1 cellular context compared by ENCODE assay signal in the genomic region with DNA sequence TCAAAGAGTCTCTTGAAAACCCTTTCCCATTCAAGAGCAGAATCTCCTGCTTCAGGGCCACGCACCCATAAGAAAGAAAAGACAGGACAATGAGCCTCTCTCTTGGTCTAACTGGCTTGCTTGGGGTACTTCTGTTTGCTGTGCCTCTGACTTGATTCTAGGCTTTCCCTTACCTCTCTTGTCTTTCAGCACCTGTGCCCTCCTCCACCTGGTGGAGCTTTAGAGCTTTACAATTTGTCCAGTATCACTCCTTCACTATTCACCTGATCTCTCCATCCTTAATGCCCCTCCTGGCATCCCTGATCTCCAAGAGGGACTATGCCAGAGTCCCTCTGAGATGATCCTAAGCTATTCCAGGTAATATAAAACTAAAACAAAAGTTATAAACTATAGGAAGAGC.
TF ChIP-seq lines count a peak whose summit lies in the region.

No MANE protein-coding gene starts in this region.

TF ChIP-seq in WTC11, 78 proteins besides CTCF, POLR2A, EP300 and RAD21 (continued from another document):
- TF ChIP-seq, protein P1, sequence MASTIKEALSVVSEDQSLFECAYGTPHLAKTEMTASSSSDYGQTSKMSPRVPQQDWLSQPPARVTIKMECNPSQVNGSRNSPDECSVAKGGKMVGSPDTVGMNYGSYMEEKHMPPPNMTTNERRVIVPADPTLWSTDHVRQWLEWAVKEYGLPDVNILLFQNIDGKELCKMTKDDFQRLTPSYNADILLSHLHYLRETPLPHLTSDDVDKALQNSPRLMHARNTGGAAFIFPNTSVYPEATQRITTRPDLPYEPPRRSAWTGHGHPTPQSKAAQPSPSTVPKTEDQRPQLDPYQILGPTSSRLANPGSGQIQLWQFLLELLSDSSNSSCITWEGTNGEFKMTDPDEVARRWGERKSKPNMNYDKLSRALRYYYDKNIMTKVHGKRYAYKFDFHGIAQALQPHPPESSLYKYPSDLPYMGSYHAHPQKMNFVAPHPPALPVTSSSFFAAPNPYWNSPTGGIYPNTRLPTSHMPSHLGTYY (CRISPR knock-in tag; IDR thresholded peaks at IDR 0.05): no peak
- TF ChIP-seq ZNF416 (CRISPR knock-in tag; IDR thresholded peaks at IDR 0.05): no peak
- no peak for TF ChIP-seq CREM (CRISPR knock-in tag; IDR thresholded peaks at IDR 0.05)
- TF ChIP-seq ETV6 (CRISPR knock-in tag; IDR thresholded peaks at IDR 0.05): no peak
- TF ChIP-seq, protein P2, sequence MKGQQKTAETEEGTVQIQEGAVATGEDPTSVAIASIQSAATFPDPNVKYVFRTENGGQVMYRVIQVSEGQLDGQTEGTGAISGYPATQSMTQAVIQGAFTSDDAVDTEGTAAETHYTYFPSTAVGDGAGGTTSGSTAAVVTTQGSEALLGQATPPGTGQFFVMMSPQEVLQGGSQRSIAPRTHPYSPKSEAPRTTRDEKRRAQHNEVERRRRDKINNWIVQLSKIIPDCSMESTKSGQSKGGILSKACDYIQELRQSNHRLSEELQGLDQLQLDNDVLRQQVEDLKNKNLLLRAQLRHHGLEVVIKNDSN (CRISPR knock-in tag; IDR thresholded peaks at IDR 0.05): no peak
TF ChIP-seq in WTC11: peak in this region for 0.
